Comparison of ENCODE assay signal across 23 cellular contexts in the genomic region with DNA sequence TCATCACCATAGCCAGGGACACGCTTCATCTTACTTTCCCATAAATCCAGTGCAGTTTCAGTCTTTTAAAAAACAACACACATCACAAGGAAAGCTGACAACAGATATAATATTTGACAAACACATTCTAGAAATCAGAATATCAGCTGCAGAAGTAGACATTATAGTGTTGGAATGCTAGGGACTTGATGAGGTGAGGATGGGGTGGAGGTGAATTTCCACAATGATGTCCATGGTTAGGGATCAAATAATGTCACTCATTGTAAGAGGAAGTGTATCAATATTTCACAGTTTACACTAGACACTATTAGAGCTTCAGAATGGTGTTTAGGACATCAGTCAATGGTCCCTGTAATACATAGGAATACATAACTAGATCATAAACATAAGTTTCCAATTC.
"Had no signal": no experiment of that assay in that cellular context is flagged by ENCODE, and none has a peak within 500 bp of the region (broad histone marks: within the 10 kb centered on the region; RNA-seq: fewer than 3 reads in every experiment).

No MANE protein-coding gene starts in this region.

- DNase-seq: cortex of kidney; dorsolateral prefrontal cortex; effector memory CD4-positive, alpha-beta T cell; heart left ventricle; hippocampal formation; left colon; left ventricle myocardium superior; naive thymus-derived CD4-positive, alpha-beta T cell; occipital lobe; pancreas; right cardiac atrium; stimulated activated CD4-positive, alpha-beta T cell treated with anti-CD3 and anti-CD28 coated beads, Interleukin-4, amount 100 ng/mL, for 1 hour; stimulated activated CD8-positive, alpha-beta memory T cell treated with anti-CD3 and anti-CD28 coated beads, Interleukin-4, amount 100 ng/mL, for 48 hours; stimulated activated naive CD8-positive, alpha-beta T cell treated with anti-CD3 and anti-CD28 coated beads, Interleukin-15, Interleukin-2, amounts not matched to agents 100 U/mL and 50 U/mL, for 24 hours; thyroid gland; upper lobe of left lung; uterus had no signal

- H3K4me1 ChIP-seq: thyroid gland, uterus had no signal

- H3K36me3 Mint-ChIP-seq: naive thymus-derived CD4-positive, alpha-beta T cell; stimulated activated effector memory CD8-positive, alpha-beta T cell treated with anti-CD3 and anti-CD28 coated beads, Interleukin-12 subunit alpha, Interleukin-12 subunit beta, amount 100 ng/mL, for 72 hours had no signal

- H3K4me3 ChIP-seq: dorsolateral prefrontal cortex, esophagus muscularis mucosa, heart left ventricle, lung, pancreas, suprapubic skin, thyroid gland, upper lobe of left lung, uterus had no signal

- H3K27me3 ChIP-seq: esophagus muscularis mucosa, foreskin keratinocyte, pancreas, suprapubic skin, thyroid gland, upper lobe of left lung, uterus had no signal

- H3K4me3 Mint-ChIP-seq: naive thymus-derived CD4-positive, alpha-beta T cell; stimulated activated effector memory CD8-positive, alpha-beta T cell treated with anti-CD3 and anti-CD28 coated beads, Interleukin-12 subunit alpha, Interleukin-12 subunit beta, amount 100 ng/mL, for 72 hours had no signal

- H3K36me3 ChIP-seq: esophagus muscularis mucosa, pancreas, suprapubic skin, thyroid gland, upper lobe of left lung, uterus had no signal

- H3K9me3 ChIP-seq: esophagus muscularis mucosa, heart left ventricle, pancreas, suprapubic skin, thyroid gland, upper lobe of left lung, uterus had no signal

- H3K27ac Mint-ChIP-seq: naive thymus-derived CD4-positive, alpha-beta T cell; progenitor cell of endocrine pancreas; stimulated activated effector memory CD8-positive, alpha-beta T cell treated with anti-CD3 and anti-CD28 coated beads, Interleukin-12 subunit alpha, Interleukin-12 subunit beta, amount 100 ng/mL, for 72 hours had no signal

- H3K27ac ChIP-seq: dorsolateral prefrontal cortex, esophagus muscularis mucosa, foreskin keratinocyte, heart left ventricle, pancreas, suprapubic skin, thyroid gland, upper lobe of left lung, uterus had no signal

- H3K9me3 Mint-ChIP-seq: naive thymus-derived CD4-positive, alpha-beta T cell; stimulated activated effector memory CD8-positive, alpha-beta T cell treated with anti-CD3 and anti-CD28 coated beads, Interleukin-12 subunit alpha, Interleukin-12 subunit beta, amount 100 ng/mL, for 72 hours had no signal

- ATAC-seq: foreskin keratinocyte; heart left ventricle; left colon; left ventricle myocardium superior; naive thymus-derived CD4-positive, alpha-beta T cell; pancreas; right cardiac atrium; stimulated activated effector memory CD8-positive, alpha-beta T cell treated with anti-CD3 and anti-CD28 coated beads, Interleukin-12 subunit alpha, Interleukin-12 subunit beta, amount 100 ng/mL, for 72 hours; stimulated activated naive CD8-positive, alpha-beta T cell treated with anti-CD3 and anti-CD28 coated beads, Interleukin-15, Interleukin-2, amounts not matched to agents 100 U/mL and 50 U/mL, for 24 hours had no signal
